In genomic region chr5:82100303-82101077, GRCh38 we compare ENCODE assay signal across 8 cellular contexts.
A peak's percentile ranks its signal among the peaks of the same experiment; 100 is the strongest.
DNase-seq lines count a peak whose midpoint lies in the region; ATAC-seq and TF ChIP-seq lines count a peak whose summit lies in the region.

No MANE protein-coding gene starts in this region.

- TF ChIP-seq POLR2A in tibial nerve (IDR thresholded peaks at IDR 0.05) = no peak

- H3K9me3 Mint-ChIP-seq in WTC11 (no peaks in the 10 kb centered on the region), endothelial cell (ENCODE audit: unreplicated experiment) (no peaks in the 10 kb centered on the region)

- CTCF ChIA-PET in WTC11 (lab: Charles Lee) = interaction anchor here (0.6 to 1.4 kb wide), 6 partner anchors 8 to 302 kb away, joined by 3 read pairs; no protein-coding TSS in a partner anchor

- no peaks in the 10 kb centered on the region for H3K27me3 ChIP-seq in tibial nerve

- in situ Hi-C loops in ACHN (cut with HindIII; ENCODE audit: low pct_ligation_motif_present, low pct_unique_long_range_greater_than_20kb, low sequenced_read_pairs) = no loop called here

- peak; percentile 96 for ATAC-seq in GM19372 (IDR thresholded peaks at IDR 0.05; ENCODE audit: low read depth, unreplicated experiment)
- peak; percentile 85 for ATAC-seq in HG03103 (IDR thresholded peaks at IDR 0.05; ENCODE audit: low read depth, unreplicated experiment)
- ATAC-seq in WTC11 = peak; percentile 83

- H3K4me3 Mint-ChIP-seq in WTC11 (no peak overlapping the region), endothelial cell (ENCODE audit: unreplicated experiment) (no peak overlapping the region)

- no peak overlapping the region for H3K27ac ChIP-seq in tibial nerve

- no peaks in the 10 kb centered on the region for H3K36me3 ChIP-seq in tibial nerve

- H3K4me1 Mint-ChIP-seq in WTC11 (peaks cover 11% of the 10 kb centered on the region), endothelial cell (ENCODE audit: unreplicated experiment) (no peaks in the 10 kb centered on the region)

- DNase-seq in ACHN (peak; percentile 92), WTC11 (ENCODE audit: low spot score) (peak; percentile 13), T1000 (lab: John Stamatoyannopoulos, UW) (no peak), endothelial cell (ENCODE audit: low spot score) (no peak), tibial nerve (ENCODE audit: low spot score in 2 of 2) (no peak), HUDEP-2 (lab: John Stamatoyannopoulos, UW; ENCODE audit: unreplicated experiment in 76 of 76) (no peak)

- H3K9me3 ChIP-seq in tibial nerve = no peaks in the 10 kb centered on the region

- no peak for TF ChIP-seq EP300 in tibial nerve (IDR thresholded peaks at IDR 0.05)

- no peak overlapping the region for H3K4me3 ChIP-seq in tibial nerve

- peaks cover 0 to 2% (median under 1%) of the 10 kb centered on the region in 4 donors for H3K4me1 ChIP-seq in tibial nerve

- H3K36me3 Mint-ChIP-seq in WTC11 = no peaks in the 10 kb centered on the region
- H3K36me3 Mint-ChIP-seq in endothelial cell (ENCODE audit: low read depth, unreplicated experiment) = no peaks in the 10 kb centered on the region

- TF ChIP-seq CTCF in WTC11 (IDR thresholded peaks at IDR 0.05) (no peak), endothelial cell (IDR thresholded peaks at IDR 0.05; ENCODE audit: unreplicated experiment) (no peak), tibial nerve (IDR thresholded peaks at IDR 0.05) (no peak)

- POLR2A ChIA-PET in WTC11 (lab: Charles Lee) = interaction anchor here (0.6 kb wide), 1 partner anchor 50 kb away, joined by 3 read pairs; no protein-coding TSS in a partner anchor

- H3K27me3 Mint-ChIP-seq in WTC11 (ENCODE audit: low read depth) (no peaks in the 10 kb centered on the region), endothelial cell (ENCODE audit: unreplicated experiment) (no peaks in the 10 kb centered on the region)

- WGBS in tibial nerve, 2 donors = 94% methylated on average over 2 of the region's 2 CpGs

- H3K27ac Mint-ChIP-seq in WTC11 = 0 out of 2 replicates have a peak overlapping the region, but pooled peaks have one; percentile 41
- H3K27ac Mint-ChIP-seq in endothelial cell (ENCODE audit: unreplicated experiment) = no peak overlapping the region

TF ChIP-seq in WTC11, 78 proteins besides CTCF, POLR2A, EP300 and RAD21 (continues in another document):
- no peak for TF ChIP-seq ZNF281 (CRISPR knock-in tag; IDR thresholded peaks at IDR 0.05)
- TF ChIP-seq IRF2 (CRISPR knock-in tag; IDR thresholded peaks at IDR 0.05; ENCODE audit: borderline replicate concordance, low read depth) = no peak
- no peak for TF ChIP-seq ATF2 (CRISPR knock-in tag; IDR thresholded peaks at IDR 0.05; ENCODE audit: borderline replicate concordance, low read depth)
- no peak for TF ChIP-seq ZNF425 (CRISPR knock-in tag; conservative IDR thresholded peaks at IDR 0.05)
- TF ChIP-seq ZNF396 (CRISPR knock-in tag; IDR thresholded peaks at IDR 0.05; ENCODE audit: borderline replicate concordance) = no peak
- TF ChIP-seq E2F1 (CRISPR knock-in tag; IDR thresholded peaks at IDR 0.05) = no peak
- no peak for TF ChIP-seq CREM (CRISPR knock-in tag; IDR thresholded peaks at IDR 0.05)
- TF ChIP-seq HMGA2 (CRISPR knock-in tag; IDR thresholded peaks at IDR 0.05) = no peak
- TF ChIP-seq ZNF317 (CRISPR knock-in tag; IDR thresholded peaks at IDR 0.05; ENCODE audit: borderline replicate concordance, low read depth) = no peak
- no peak for TF ChIP-seq ARID4B (CRISPR knock-in tag; IDR thresholded peaks at IDR 0.05; ENCODE audit: borderline replicate concordance)

Comparison
In these comparisons a context has a peak if more than half of its experiments do, and no peak if none do; other contexts are left out.
1. DNase-seq: peak in ACHN (single experiment) and WTC11 (single experiment); none in T1000 (single experiment), endothelial cell (single experiment), tibial nerve (0 of 2) and HUDEP-2 (0 of 76).
2. Peak in every context shown above with its lines, with median percentiles within 50 percentile points of each other: ATAC-seq.